28 cellular contexts compared by ENCODE assay signal in the genomic region with DNA sequence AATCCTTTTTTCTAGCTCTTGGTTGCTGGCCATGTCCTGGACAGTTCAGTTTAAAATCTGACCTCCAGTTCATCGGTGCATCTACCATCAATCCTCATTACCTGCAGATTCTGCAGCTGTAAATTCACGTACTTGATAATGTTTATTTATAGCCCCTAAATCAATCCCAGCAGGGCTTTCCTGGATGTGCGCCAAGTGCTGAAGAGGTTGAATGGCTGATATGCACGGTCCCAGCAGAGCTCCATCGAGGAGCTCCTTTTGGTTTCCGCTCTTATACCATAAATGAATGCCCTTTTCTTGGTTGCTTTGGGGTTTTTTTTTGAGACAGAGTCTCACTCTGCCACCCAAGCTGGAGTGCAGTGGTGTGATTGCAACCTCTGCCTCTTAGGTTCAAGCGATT.
DNase-seq lines count a peak whose midpoint lies in the region; ATAC-seq and TF ChIP-seq lines count a peak whose summit lies in the region.
"Had no signal": no experiment of that assay in that cellular context is flagged by ENCODE, and none has a peak within 500 bp of the region (broad histone marks: within the 10 kb centered on the region; RNA-seq: fewer than 3 reads in every experiment).

No MANE protein-coding gene starts in this region.

- H3K4me1 ChIP-seq in left ventricle myocardium inferior, result peaks cover 6% of the 10 kb centered on the region
- H3K4me1 ChIP-seq: ascending aorta, gastrocnemius medialis, right lobe of liver, SJCRH30, spleen had no signal

- intact Hi-C loops in Right ventricle myocardium inferior (cut with DNase I), result no loop called here
- intact Hi-C loops in cardiac septum (cut with DNase I), result no loop called here
- intact Hi-C loops in left ventricle myocardium inferior (cut with micrococcal nuclease), result no loop called here

- H3K27me3 ChIP-seq in left ventricle myocardium inferior (ENCODE audit: low read depth), result no peaks in the 10 kb centered on the region
- H3K27me3 ChIP-seq: ascending aorta; BLaER1 treated with 17β-estradiol and CSF1 and Interleukin-3, amounts not matched to agents 10 nM and 100 nM; gastrocnemius medialis; hepatocyte; right lobe of liver; SJCRH30; spleen had no signal

- TF ChIP-seq CTCF in left ventricle myocardium inferior (IDR thresholded peaks at IDR 0.05; ENCODE audit: borderline replicate concordance), result no peak

- DNase-seq in Right ventricle myocardium inferior (ENCODE audit: missing footprints) (no peak), cardiac septum (ENCODE audit: low spot score) (no peak), NCI-H128 (lab: John Stamatoyannopoulos, UW; ENCODE audit: unreplicated experiment) (peak; percentile 48), NCI-H69 (lab: John Stamatoyannopoulos, UW) (peak; percentile 19), left ventricle myocardium inferior (peak; percentile 46), anterior cingulate cortex (lab: John Stamatoyannopoulos, UW) (no peak), NCI-H2029 (lab: John Stamatoyannopoulos, UW) (no peak)
- DNase-seq: activated CD4-positive, alpha-beta T cell treated with anti-CD3 and anti-CD28 coated beads, Interleukin-2, amount 50 U/mL, for 1 hour; activated CD4-positive, CD25-positive, alpha-beta regulatory T cell; activated gamma-delta T cell treated with Interleukin-2 at 50 U/mL for 16 hours; activated naive CD8-positive, alpha-beta T cell treated with anti-CD3 and anti-CD28 coated beads, Interleukin-2, amount 10 ng/mL, durations not matched to agents 7 days and 5 days; activated T-cell treated with anti-CD3 and anti-CD28 coated beads, Interleukin-2, amount 50 U/mL, for 24 hours; gastrocnemius medialis; kidney glomerular epithelial cell; MV-4-11; naive thymus-derived CD8-positive, alpha-beta T cell; NCI-H446; right lobe of liver; SJCRH30; stimulated activated CD4-positive, alpha-beta T cell treated with anti-CD3 and anti-CD28 coated beads, Interleukin-2, amount 100 ng/mL, for 24 hours; stimulated activated naive CD8-positive, alpha-beta T cell treated with anti-CD3 and anti-CD28 coated beads, Interleukin-15, Interleukin-2, amounts not matched to agents 100 U/mL and 50 U/mL, for 24 hours had no signal

- no peaks in the 10 kb centered on the region for H3K36me3 ChIP-seq in left ventricle myocardium inferior
- H3K36me3 ChIP-seq: ascending aorta; BLaER1 treated with 17β-estradiol and CSF1 and Interleukin-3, amounts not matched to agents 10 nM and 100 nM; gastrocnemius medialis; right lobe of liver; SJCRH30; spleen had no signal

- ATAC-seq in Right ventricle myocardium inferior (peak; percentile 50), HG02885 (IDR thresholded peaks at IDR 0.05; ENCODE audit: poor library complexity, unreplicated experiment) (no peak)
- ATAC-seq: gastrocnemius medialis; naive thymus-derived CD8-positive, alpha-beta T cell; Panc1; right lobe of liver; stimulated activated naive CD8-positive, alpha-beta T cell treated with anti-CD3 and anti-CD28 coated beads, Interleukin-15, Interleukin-2, amounts not matched to agents 100 U/mL and 50 U/mL, for 24 hours had no signal

- no peak overlapping the region for H3K4me3 ChIP-seq in left ventricle myocardium inferior
- H3K4me3 ChIP-seq: ascending aorta; BLaER1 treated with 17β-estradiol and CSF1 and Interleukin-3, amounts not matched to agents 10 nM and 100 nM; gastrocnemius medialis; hepatocyte; lung; right lobe of liver; SJCRH30; spleen had no signal

- no peak overlapping the region for H3K27ac ChIP-seq in left ventricle myocardium inferior (replicated peaks)
- H3K27ac ChIP-seq: ascending aorta; BLaER1 treated with 17β-estradiol and CSF1 and Interleukin-3, amounts not matched to agents 10 nM and 100 nM; gastrocnemius medialis; hepatocyte; right lobe of liver; SJCRH30; spleen had no signal

- H3K9me3 ChIP-seq in left ventricle myocardium inferior (replicated peaks), result no peaks in the 10 kb centered on the region
- H3K9me3 ChIP-seq: ascending aorta, gastrocnemius medialis, right lobe of liver, SJCRH30, spleen had no signal

Comparison
In these comparisons a context has a peak if more than half of its experiments do, and no peak if none do; other contexts are left out.
1. DNase-seq: peak in NCI-H128 (single experiment), NCI-H69 (single experiment) and left ventricle myocardium inferior (single experiment); none in Right ventricle myocardium inferior (single experiment), cardiac septum (single experiment), anterior cingulate cortex (0 of 58) and NCI-H2029 (single experiment).